Comparison of ENCODE assay signal across 8 cellular contexts in the genomic region with DNA sequence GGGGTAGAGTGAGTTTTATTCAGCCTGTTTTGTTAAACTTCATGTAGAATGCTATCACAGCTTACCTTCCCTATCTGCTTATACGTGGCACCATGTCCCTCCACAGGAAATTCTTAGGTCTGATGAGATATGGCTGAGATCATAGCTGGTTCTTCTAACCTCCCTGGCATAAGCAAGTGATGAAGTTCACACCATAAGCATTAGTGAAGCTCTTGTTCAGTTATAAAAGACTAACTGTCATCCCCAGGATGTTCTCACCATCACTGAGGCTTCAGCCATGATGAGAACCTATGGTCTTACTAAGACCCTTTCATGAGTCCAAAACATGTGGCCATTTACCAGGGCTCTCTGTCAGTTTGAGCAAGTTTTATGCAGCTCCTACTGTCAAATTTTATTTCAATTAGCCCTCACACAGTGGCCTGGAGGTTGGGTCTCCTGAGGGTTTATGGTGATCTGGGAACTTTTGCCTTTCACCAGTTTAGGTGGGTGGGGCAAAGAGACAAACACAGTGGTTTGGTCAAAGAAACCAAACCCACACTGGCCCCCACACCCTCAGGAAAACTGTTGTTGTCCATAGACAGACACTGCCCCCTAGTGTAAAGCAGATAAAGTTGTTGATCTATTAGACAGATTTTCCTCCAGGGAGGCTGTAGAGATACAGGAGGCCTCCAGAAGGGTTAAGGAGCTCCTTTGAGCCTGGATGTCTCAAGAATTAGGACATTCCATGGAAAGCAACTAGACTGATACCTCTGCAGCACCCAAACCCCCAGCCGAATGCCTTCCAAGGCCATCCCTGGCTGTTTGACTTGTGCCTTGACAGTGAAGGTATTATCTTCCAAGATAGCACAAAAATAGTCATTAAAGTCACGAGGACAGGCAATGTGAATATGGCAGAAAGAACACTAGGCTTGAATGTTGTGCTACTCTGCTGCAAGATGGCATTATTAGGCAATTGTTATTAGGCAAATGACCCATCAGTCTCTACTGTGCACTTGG. TPM values are rescaled to one million over a fixed set of nuclear protein-coding genes. Genes with fewer than 3 reads are reported as not detected.
DNase-seq lines count a peak whose midpoint lies in the region; TF ChIP-seq lines count a peak whose summit lies in the region.

No MANE protein-coding gene starts in this region.

- H4K91ac ChIP-seq in H9 (ENCODE audit: insufficient read length, low read depth, low read length), result no peak overlapping the region

- H3K4me1 ChIP-seq in H9 (ENCODE audit: insufficient read depth, low read length), result no peaks in the 10 kb centered on the region; the same call in 1 of the 2 replicates
- H3K4me1 ChIP-seq in stomach, result peaks cover 0 to 24% (median 16%) of the 10 kb centered on the region in 4 donors

- no peaks in the 10 kb centered on the region for H3K79me1 ChIP-seq in H9 (ENCODE audit: insufficient read depth, low read depth, low read length, poor library complexity, severe bottlenecking)

- no peak overlapping the region for H3K4me2 ChIP-seq in H9 (ENCODE audit: insufficient read depth, insufficient read length, low read length)

- no peak overlapping the region for H4K5ac ChIP-seq in H9 (ENCODE audit: insufficient read length, low read depth, low read length)

- no peaks in the 10 kb centered on the region for H3K27me3 ChIP-seq in H9 (ENCODE audit: insufficient read depth, low read length)
- H3K27me3 ChIP-seq in brain microvascular endothelial cell (replicated peaks), result peaks cover 18% of the 10 kb centered on the region
- no peaks in the 10 kb centered on the region for H3K27me3 ChIP-seq in stomach

- in situ Hi-C loops in brain microvascular endothelial cell (cut with HindIII; ENCODE audit: low pct_ligation_motif_present, low sequenced_read_pairs), result no loop called here

- H2BK12ac ChIP-seq in H9 (ENCODE audit: insufficient read length, low read depth, low read length), result no peak overlapping the region

- H3K9me3 ChIP-seq in H9 (ENCODE audit: control insufficient read depth, low read depth, low read length) (no peaks in the 10 kb centered on the region), stomach (no peaks in the 10 kb centered on the region)

- peaks cover 25 to 26% of the 10 kb centered on the region in 2 experiments for H3K4me1 Mint-ChIP-seq in H9

- H3K36me3 Mint-ChIP-seq in H9 (ENCODE audit: insufficient read depth in 1 of 3, low read depth in 3 of 3), result no peaks in the 10 kb centered on the region; a peak in 1 of 7 replicates

- no peak overlapping the region for H3K4ac ChIP-seq in H9 (ENCODE audit: low read depth, low read length)

- no peak overlapping the region for H2AK5ac ChIP-seq in H9 (ENCODE audit: insufficient read length, low read length)

- peaks cover 2% of the 10 kb centered on the region; the same call in 1 of the 2 replicates for H3K79me2 ChIP-seq in H9 (ENCODE audit: insufficient read depth, low read length)

- no peak overlapping the region for H4K8ac ChIP-seq in H9 (replicated peaks; ENCODE audit: insufficient read length, low read depth, low read length)

- H3K14ac ChIP-seq in H9 (ENCODE audit: insufficient read depth, low read length), result no peak overlapping the region

- no peak overlapping the region for H3K9ac ChIP-seq in H9 (ENCODE audit: extremely low read depth, insufficient read length, low read length)

- no peak overlapping the region for H2AFZ ChIP-seq in H9 (ENCODE audit: low read length)

- no peak overlapping the region for H3K23ac ChIP-seq in H9 (ENCODE audit: insufficient read length, low read depth, low read length)

- H3K36me3 ChIP-seq in brain microvascular endothelial cell (replicated peaks) (no peaks in the 10 kb centered on the region), stomach (no peaks in the 10 kb centered on the region)

- TF ChIP-seq POLR2A in stomach (IDR thresholded peaks at IDR 0.05), result no peak

- H3K4me3 Mint-ChIP-seq in H9, result no peak overlapping the region

- H3K27ac Mint-ChIP-seq in H9, result no peak overlapping the region

- no peak overlapping the region for H2BK5ac ChIP-seq in H9 (ENCODE audit: insufficient read length, low read length)

- H2BK120ac ChIP-seq in H9 (ENCODE audit: low read depth, low read length, poor library complexity, severe bottlenecking), result no peak overlapping the region

- peak; percentile 86 for TF ChIP-seq CTCF in H9 (conservative IDR thresholded peaks at IDR 0.05)
- TF ChIP-seq CTCF in brain microvascular endothelial cell (IDR thresholded peaks at IDR 0.05; ENCODE audit: low read depth, low read length, missing control alignments), result peak; percentile 74
- TF ChIP-seq CTCF in stomach (IDR thresholded peaks at IDR 0.05), result peak in 5 of 7 experiments; percentile 30 to 63 (median 48)

- no CpG with 5 or more reads among the region's 3 CpGs for WGBS in H9 (ENCODE audit: extremely low coverage, insufficient read length, low lambda C conversion rate)
- WGBS in stomach, 5 donors, result 36 to 50% (median 36%) methylated on average over 3 of the region's 3 CpGs

- intact Hi-C loops in stomach (cut with DNase I; ENCODE audit: low total_unique reads), result loop anchor here (5.0 kb wide), 1 partner anchor 174 kb away; no protein-coding TSS in a partner anchor

- H2BK15ac ChIP-seq in H9 (ENCODE audit: low read depth, low read length), result no peak overlapping the region

- H2BK20ac ChIP-seq in H9 (ENCODE audit: low read depth, low read length, poor library complexity, severe bottlenecking), result no peak overlapping the region

- no peaks in the 10 kb centered on the region for H3K27me3 Mint-ChIP-seq in H9 (ENCODE audit: low read depth)

- H3K9me3 Mint-ChIP-seq in H9, result no peaks in the 10 kb centered on the region; a peak in 1 of 5 replicates

- no peak overlapping the region for H3K56ac ChIP-seq in H9 (ENCODE audit: insufficient read length, low read depth, low read length)

- DNase-seq in DMS153 (lab: John Stamatoyannopoulos, UW) (peak; percentile 6), H9 (peak; percentile 65), NCI-H526 treated with DMSO at 0.1 percent for 48 hours (lab: John Stamatoyannopoulos, UW) (peak; percentile 75), brain microvascular endothelial cell (no peak), inferior parietal cortex (ENCODE audit: extremely low spot score) (peak; percentile 67), stomach (no peak)
- no peak for DNase-seq in stimulated activated naive CD4-positive, alpha-beta T cell treated with Interleukin-2 at 50 U/mL for 16 hours (lab: John Stamatoyannopoulos, UW)
- no peak for DNase-seq in activated CD4-positive, alpha-beta T cell treated with anti-CD3 and anti-CD28 coated beads, Interleukin-2, amount 50 U/mL, for 1 hour

- no peak for TF ChIP-seq EP300 in stomach (IDR thresholded peaks at IDR 0.05)

- H3K18ac ChIP-seq in H9 (ENCODE audit: insufficient read length, low read depth, low read length), result no peak overlapping the region

- H3K23me2 ChIP-seq in H9 (ENCODE audit: insufficient read length, low read depth, low read length, poor library complexity, severe bottlenecking), result peaks cover 5% of the 10 kb centered on the region

- H3K4me3 ChIP-seq in brain microvascular endothelial cell (ENCODE audit: low read depth, low read length) (no peak overlapping the region), stomach (no peak overlapping the region)

- H4K20me1 ChIP-seq in H9 (ENCODE audit: control insufficient read depth, insufficient read depth, insufficient read length), result no peaks in the 10 kb centered on the region

- no peak overlapping the region for H3K27ac ChIP-seq in H9 (ENCODE audit: insufficient read length, low read depth, low read length)
- H3K27ac ChIP-seq in brain microvascular endothelial cell, result no peak overlapping the region
- H3K27ac ChIP-seq in stomach, result no peak overlapping the region

- H3T11ph ChIP-seq in H9 (ENCODE audit: low read length), result no peak overlapping the region

RNA-seq across cellular contexts. Expression of a gene that starts 5.0 kb away (rescaled TPM):
- total RNA-seq in H9 (2021) (3.2 and 3.5 TPM in 2 replicates), stomach (1 to 10 TPM in 4 of 5 donors, under 1 TPM in 1; 0.29 to 9.8 (median 5.8) TPM)
- polyA plus RNA-seq in stomach, result 1 to 10 TPM; 1.9 to 3.7 (median 2.9) TPM

Comparison
In these comparisons a context has a peak if more than half of its experiments do, and no peak if none do; other contexts are left out.
1. DNase-seq: peak in DMS153 (single experiment), H9 (single experiment), NCI-H526 treated with DMSO at 0.1 percent for 48 hours (single experiment) and inferior parietal cortex (single experiment); none in brain microvascular endothelial cell (single experiment), stomach (single experiment), stimulated activated naive CD4-positive, alpha-beta T cell treated with Interleukin-2 at 50 U/mL for 16 hours (single experiment) and activated CD4-positive, alpha-beta T cell treated with anti-CD3 and anti-CD28 coated beads, Interleukin-2, amount 50 U/mL, for 1 hour (single experiment).
2. Peak in every context shown above with its lines, with median percentiles within 50 percentile points of each other: CTCF ChIP-seq.